15 cellular contexts compared by ENCODE assay signal in genomic region chr12:26573212-26573909, GRCh38.
"Had no signal": no experiment of that assay in that cellular context is flagged by ENCODE, and none has a peak within 500 bp of the region (broad histone marks: within the 10 kb centered on the region; RNA-seq: fewer than 3 reads in every experiment).

No MANE protein-coding gene starts in this region.

- ATAC-seq: activated CD4-positive, alpha-beta T cell treated with anti-CD3 and anti-CD28 coated beads for 36 hours; left colon; natural killer cell treated with Interleukin-12 subunit alpha and Interleukin-12 subunit beta and Interleukin-15 and Interleukin-18, amount 100 ng/mL, for 72 hours; psoas muscle; stimulated activated effector memory CD8-positive, alpha-beta T cell treated with anti-CD3 and anti-CD28 coated beads, Interleukin-12 subunit alpha, Interleukin-12 subunit beta, amount 100 ng/mL, for 72 hours had no signal

- H3K27me3 ChIP-seq: right lobe of liver, tibial nerve had no signal

- H3K4me1 ChIP-seq: psoas muscle, right lobe of liver, tibial nerve had no signal

- DNase-seq: activated CD4-positive, alpha-beta T cell treated with anti-CD3 and anti-CD28 coated beads for 36 hours; activated naive CD4-positive, alpha-beta T cell treated with anti-CD3 and anti-CD28 coated beads, Interleukin-2, amount 50 U/mL, for 16 hours; central memory CD4-positive, alpha-beta T cell; cortex of kidney; effector memory CD4-positive, alpha-beta T cell; erythroblast; hypothalamus; immature natural killer cell; left colon; psoas muscle; right lobe of liver had no signal

- H3K27me3 Mint-ChIP-seq: activated CD4-positive, alpha-beta T cell treated with anti-CD3 and anti-CD28 coated beads for 36 hours; natural killer cell treated with Interleukin-12 subunit alpha and Interleukin-12 subunit beta and Interleukin-15 and Interleukin-18, amount 100 ng/mL, for 72 hours had no signal

- H3K4me3 Mint-ChIP-seq: activated CD4-positive, alpha-beta T cell treated with anti-CD3 and anti-CD28 coated beads for 36 hours; immature natural killer cell; natural killer cell treated with Interleukin-12 subunit alpha and Interleukin-12 subunit beta and Interleukin-15 and Interleukin-18, amount 100 ng/mL, for 72 hours; stimulated activated effector memory CD8-positive, alpha-beta T cell treated with anti-CD3 and anti-CD28 coated beads, Interleukin-12 subunit alpha, Interleukin-12 subunit beta, amount 100 ng/mL, for 72 hours; T-helper 2 cell treated with Interferon-gamma antibody and Interleukin-4, amounts not matched to agents 5 μg/mL and 100 μg/mL, for 36 hours had no signal

- H3K27ac Mint-ChIP-seq: activated CD4-positive, alpha-beta T cell treated with anti-CD3 and anti-CD28 coated beads for 36 hours; natural killer cell treated with Interleukin-12 subunit alpha and Interleukin-12 subunit beta and Interleukin-15 and Interleukin-18, amount 100 ng/mL, for 72 hours; T-helper 2 cell treated with Interferon-gamma antibody and Interleukin-4, amounts not matched to agents 5 μg/mL and 100 μg/mL, for 36 hours had no signal

- H3K9me3 Mint-ChIP-seq: immature natural killer cell; natural killer cell treated with Interleukin-12 subunit alpha and Interleukin-12 subunit beta and Interleukin-15 and Interleukin-18, amount 100 ng/mL, for 72 hours; stimulated activated effector memory CD8-positive, alpha-beta T cell treated with anti-CD3 and anti-CD28 coated beads, Interleukin-12 subunit alpha, Interleukin-12 subunit beta, amount 100 ng/mL, for 72 hours; T-helper 2 cell treated with Interferon-gamma antibody and Interleukin-4, amounts not matched to agents 5 μg/mL and 100 μg/mL, for 36 hours had no signal

- H3K4me3 ChIP-seq: psoas muscle, right lobe of liver, tibial nerve had no signal

- H3K27ac ChIP-seq: psoas muscle, right lobe of liver, tibial nerve had no signal

- H3K9me3 ChIP-seq: psoas muscle, right lobe of liver, tibial nerve had no signal
